8 cellular contexts compared by ENCODE assay signal in the genomic region with DNA sequence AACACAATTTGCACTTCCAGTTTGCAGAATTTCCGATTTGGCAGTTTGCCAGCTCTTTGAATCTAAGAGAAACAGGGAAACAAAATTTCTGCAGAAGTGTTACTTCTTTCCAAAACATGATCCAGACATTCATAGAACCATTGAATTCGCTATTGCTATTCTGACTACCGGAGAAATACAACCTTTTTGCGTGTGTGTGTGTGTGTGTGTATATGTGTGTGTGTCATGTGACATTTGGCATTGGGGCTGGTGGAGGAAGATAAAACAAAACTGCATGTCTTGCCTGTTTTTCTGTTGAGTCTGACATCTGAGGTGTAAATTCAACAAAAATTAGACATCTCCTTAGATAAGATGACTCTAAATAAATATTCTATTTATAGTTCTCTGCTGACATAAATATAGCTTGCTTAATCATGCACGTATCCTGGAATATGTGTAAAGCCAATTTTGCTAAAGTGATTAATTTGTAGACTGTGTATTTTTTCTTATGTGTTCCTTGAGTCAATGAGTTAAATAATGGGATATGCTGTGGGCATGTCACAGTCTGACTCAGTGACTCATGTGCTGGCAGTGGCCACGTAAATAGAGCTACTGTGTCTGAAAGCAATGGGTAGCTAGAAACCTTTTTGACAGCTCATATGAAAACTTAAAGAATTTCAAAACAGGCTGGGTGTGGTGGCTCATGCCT.
DNase-seq lines count a peak whose midpoint lies in the region; ATAC-seq and TF ChIP-seq lines count a peak whose summit lies in the region.

No MANE protein-coding gene starts in this region.

- intact Hi-C loops in esophagus muscularis mucosa (cut with DNase I) = no loop called here

- ATAC-seq in GM21717 (IDR thresholded peaks at IDR 0.05; ENCODE audit: unreplicated experiment) = peak; percentile 89

- H3K4me1 ChIP-seq in esophagus muscularis mucosa = peaks cover 7 to 12% (median 10%) of the 10 kb centered on the region in 4 donors

- H3K9me3 ChIP-seq in esophagus muscularis mucosa = no peaks in the 10 kb centered on the region

- DNase-seq in DMS53 treated with DMSO at 0.1 percent for 48 hours (lab: John Stamatoyannopoulos, UW; ENCODE audit: unreplicated experiment) = peak; percentile 14
- peak; percentile 85 for DNase-seq in M059J (ENCODE audit: low read depth)
- peak; percentile 76 for DNase-seq in astrocyte of the spinal cord (ENCODE audit: low read depth, low spot score)
- DNase-seq in mucosa of gallbladder (ENCODE audit: low spot score) = peak; percentile 29
- DNase-seq in NCI-H82 (lab: John Stamatoyannopoulos, UW) = no peak
- no peak for DNase-seq in esophagus muscularis mucosa (ENCODE audit: extremely low spot score)
- no peak for DNase-seq in activated CD8-positive, alpha-beta memory T cell treated with anti-CD3 and anti-CD28 coated beads, Interleukin-2, amount 50 U/mL, for 48 hours

- TF ChIP-seq EP300 in esophagus muscularis mucosa (IDR thresholded peaks at IDR 0.05) = no peak

- H3K4me3 ChIP-seq in astrocyte of the spinal cord (ENCODE audit: low read depth, low read length) = no peak overlapping the region
- H3K4me3 ChIP-seq in esophagus muscularis mucosa = no peak overlapping the region

- H3K27ac ChIP-seq in esophagus muscularis mucosa (replicated peaks in 1 of 4) = no peak overlapping the region

- no peaks in the 10 kb centered on the region for H3K27me3 ChIP-seq in esophagus muscularis mucosa

- no peaks in the 10 kb centered on the region for H3K36me3 ChIP-seq in esophagus muscularis mucosa

- WGBS in esophagus muscularis mucosa = 12% methylated on average over 6 of the region's 6 CpGs

- no peak for TF ChIP-seq CTCF in astrocyte of the spinal cord (IDR thresholded peaks at IDR 0.05; ENCODE audit: low read depth, low read length)
- TF ChIP-seq CTCF in esophagus muscularis mucosa (IDR thresholded peaks at IDR 0.05) = no peak

- TF ChIP-seq POLR2A in esophagus muscularis mucosa (IDR thresholded peaks at IDR 0.05; ENCODE audit: low read depth) = no peak

- in situ Hi-C loops in astrocyte of the spinal cord (cut with HindIII; ENCODE audit: low sequenced_read_pairs) = no loop called here

Comparison
In these comparisons a context has a peak if more than half of its experiments do, and no peak if none do; other contexts are left out.
1. DNase-seq: peak in DMS53 treated with DMSO at 0.1 percent for 48 hours (single experiment), M059J (single experiment), astrocyte of the spinal cord (single experiment) and mucosa of gallbladder (single experiment); none in NCI-H82 (single experiment), esophagus muscularis mucosa (single experiment) and activated CD8-positive, alpha-beta memory T cell treated with anti-CD3 and anti-CD28 coated beads, Interleukin-2, amount 50 U/mL, for 48 hours (single experiment).